1 cellular context compared by ENCODE assay signal in the genomic region with DNA sequence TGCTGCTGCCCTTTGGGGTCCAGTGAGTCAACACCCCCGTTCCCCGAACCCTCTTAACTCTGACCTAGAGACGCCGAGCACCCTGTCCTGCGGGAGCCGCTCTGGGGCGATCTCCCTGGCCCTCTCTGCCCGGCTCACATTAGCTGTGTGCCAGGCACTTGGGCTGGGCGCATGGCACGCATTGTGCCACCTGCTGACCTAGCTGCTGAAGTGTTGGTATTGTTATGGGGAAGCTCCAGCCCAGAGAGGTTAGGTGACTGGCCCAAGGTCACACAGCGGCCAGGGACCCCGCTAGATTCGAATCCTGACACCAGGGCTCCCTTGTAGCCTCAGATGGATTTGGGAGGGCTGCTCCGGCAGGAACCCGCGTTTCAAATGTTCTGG.
A peak's percentile ranks its signal among the peaks of the same experiment; 100 is the strongest.
TF ChIP-seq lines count a peak whose summit lies in the region.

No MANE protein-coding gene starts in this region.

TF ChIP-seq in HepG2, 621 proteins besides CTCF, POLR2A, EP300 and RAD21:
- TF ChIP-seq, protein P1, sequence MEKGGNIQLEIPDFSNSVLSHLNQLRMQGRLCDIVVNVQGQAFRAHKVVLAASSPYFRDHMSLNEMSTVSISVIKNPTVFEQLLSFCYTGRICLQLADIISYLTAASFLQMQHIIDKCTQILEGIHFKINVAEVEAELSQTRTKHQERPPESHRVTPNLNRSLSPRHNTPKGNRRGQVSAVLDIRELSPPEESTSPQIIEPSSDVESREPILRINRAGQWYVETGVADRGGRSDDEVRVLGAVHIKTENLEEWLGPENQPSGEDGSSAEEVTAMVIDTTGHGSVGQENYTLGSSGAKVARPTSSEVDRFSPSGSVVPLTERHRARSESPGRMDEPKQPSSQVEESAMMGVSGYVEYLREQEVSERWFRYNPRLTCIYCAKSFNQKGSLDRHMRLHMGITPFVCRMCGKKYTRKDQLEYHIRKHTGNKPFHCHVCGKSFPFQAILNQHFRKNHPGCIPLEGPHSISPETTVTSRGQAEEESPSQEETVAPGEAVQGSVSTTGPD (CRISPR knock-in tag; IDR thresholded peaks at IDR 0.05), result 0 out of 2 replicates have a peak, but pooled peaks have one; percentile 10
- TF ChIP-seq ZNF552 (CRISPR knock-in tag; IDR thresholded peaks at IDR 0.05; ENCODE audit: borderline replicate concordance) (no peak), ZNF317 (CRISPR knock-in tag; IDR thresholded peaks at IDR 0.05) (0 out of 2 replicates have a peak, but pooled peaks have one; percentile 13), KDM1A (CRISPR knock-in tag; IDR thresholded peaks at IDR 0.05) (peak; percentile 90; the same call in 1 of the 2 replicates), ZMYM3 (CRISPR knock-in tag; IDR thresholded peaks at IDR 0.05) (peak; percentile 97), ZBTB7B (CRISPR knock-in tag; IDR thresholded peaks at IDR 0.05) (0 out of 2 replicates have a peak, but pooled peaks have one; percentile 23), ZNF430 (CRISPR knock-in tag; IDR thresholded peaks at IDR 0.05) (no peak), HNRNPL (IDR thresholded peaks at IDR 0.05; ENCODE audit: low read depth, low read length) (peak; percentile 96), ZNF775 (CRISPR knock-in tag; IDR thresholded peaks at IDR 0.05; ENCODE audit: borderline replicate concordance) (no peak), ZFP36 (IDR thresholded peaks at IDR 0.05; ENCODE audit: borderline replicate concordance, low read depth, low read length, partially characterized antibody) (peak; percentile 79), ADNP (CRISPR knock-in tag; IDR thresholded peaks at IDR 0.05) (peak; percentile 70), ZC3H13 (CRISPR knock-in tag; IDR thresholded peaks at IDR 0.05) (0 out of 2 replicates have a peak, but pooled peaks have one; percentile 9), KLF6 (CRISPR knock-in tag; IDR thresholded peaks at IDR 0.05) (no peak), ZNF768 (CRISPR knock-in tag; IDR thresholded peaks at IDR 0.05) (peak; percentile 100)
- TF ChIP-seq, protein P2, sequence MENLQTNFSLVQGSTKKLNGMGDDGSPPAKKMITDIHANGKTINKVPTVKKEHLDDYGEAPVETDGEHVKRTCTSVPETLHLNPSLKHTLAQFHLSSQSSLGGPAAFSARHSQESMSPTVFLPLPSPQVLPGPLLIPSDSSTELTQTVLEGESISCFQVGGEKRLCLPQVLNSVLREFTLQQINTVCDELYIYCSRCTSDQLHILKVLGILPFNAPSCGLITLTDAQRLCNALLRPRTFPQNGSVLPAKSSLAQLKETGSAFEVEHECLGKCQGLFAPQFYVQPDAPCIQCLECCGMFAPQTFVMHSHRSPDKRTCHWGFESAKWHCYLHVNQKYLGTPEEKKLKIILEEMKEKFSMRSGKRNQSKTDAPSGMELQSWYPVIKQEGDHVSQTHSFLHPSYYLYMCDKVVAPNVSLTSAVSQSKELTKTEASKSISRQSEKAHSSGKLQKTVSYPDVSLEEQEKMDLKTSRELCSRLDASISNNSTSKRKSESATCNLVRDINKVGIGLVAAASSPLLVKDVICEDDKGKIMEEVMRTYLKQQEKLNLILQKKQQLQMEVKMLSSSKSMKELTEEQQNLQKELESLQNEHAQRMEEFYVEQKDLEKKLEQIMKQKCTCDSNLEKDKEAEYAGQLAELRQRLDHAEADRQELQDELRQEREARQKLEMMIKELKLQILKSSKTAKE (CRISPR knock-in tag; IDR thresholded peaks at IDR 0.05; ENCODE audit: borderline replicate concordance), result 0 out of 2 replicates have a peak, but pooled peaks have one; percentile 0
- TF ChIP-seq, protein P3, sequence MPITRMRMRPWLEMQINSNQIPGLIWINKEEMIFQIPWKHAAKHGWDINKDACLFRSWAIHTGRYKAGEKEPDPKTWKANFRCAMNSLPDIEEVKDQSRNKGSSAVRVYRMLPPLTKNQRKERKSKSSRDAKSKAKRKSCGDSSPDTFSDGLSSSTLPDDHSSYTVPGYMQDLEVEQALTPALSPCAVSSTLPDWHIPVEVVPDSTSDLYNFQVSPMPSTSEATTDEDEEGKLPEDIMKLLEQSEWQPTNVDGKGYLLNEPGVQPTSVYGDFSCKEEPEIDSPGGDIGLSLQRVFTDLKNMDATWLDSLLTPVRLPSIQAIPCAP (CRISPR knock-in tag; IDR thresholded peaks at IDR 0.05; ENCODE audit: low read depth), result no peak
- TF ChIP-seq, protein P4, sequence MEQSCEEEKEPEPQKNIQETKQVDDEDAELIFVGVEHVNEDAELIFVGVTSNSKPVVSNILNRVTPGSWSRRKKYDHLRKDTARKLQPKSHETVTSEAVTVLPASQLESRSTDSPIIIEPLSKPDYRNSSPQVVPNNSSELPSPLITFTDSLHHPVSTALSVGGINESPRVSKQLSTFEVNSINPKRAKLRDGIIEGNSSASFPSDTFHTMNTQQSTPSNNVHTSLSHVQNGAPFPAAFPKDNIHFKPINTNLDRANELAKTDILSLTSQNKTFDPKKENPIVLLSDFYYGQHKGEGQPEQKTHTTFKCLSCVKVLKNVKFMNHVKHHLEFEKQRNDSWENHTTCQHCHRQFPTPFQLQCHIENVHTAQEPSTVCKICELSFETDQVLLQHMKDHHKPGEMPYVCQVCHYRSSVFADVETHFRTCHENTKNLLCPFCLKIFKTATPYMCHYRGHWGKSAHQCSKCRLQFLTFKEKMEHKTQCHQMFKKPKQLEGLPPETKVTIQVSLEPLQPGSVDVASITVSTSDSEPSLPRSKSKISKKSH (CRISPR knock-in tag; IDR thresholded peaks at IDR 0.05; ENCODE audit: borderline replicate concordance), result no peak
- TF ChIP-seq, protein P5, sequence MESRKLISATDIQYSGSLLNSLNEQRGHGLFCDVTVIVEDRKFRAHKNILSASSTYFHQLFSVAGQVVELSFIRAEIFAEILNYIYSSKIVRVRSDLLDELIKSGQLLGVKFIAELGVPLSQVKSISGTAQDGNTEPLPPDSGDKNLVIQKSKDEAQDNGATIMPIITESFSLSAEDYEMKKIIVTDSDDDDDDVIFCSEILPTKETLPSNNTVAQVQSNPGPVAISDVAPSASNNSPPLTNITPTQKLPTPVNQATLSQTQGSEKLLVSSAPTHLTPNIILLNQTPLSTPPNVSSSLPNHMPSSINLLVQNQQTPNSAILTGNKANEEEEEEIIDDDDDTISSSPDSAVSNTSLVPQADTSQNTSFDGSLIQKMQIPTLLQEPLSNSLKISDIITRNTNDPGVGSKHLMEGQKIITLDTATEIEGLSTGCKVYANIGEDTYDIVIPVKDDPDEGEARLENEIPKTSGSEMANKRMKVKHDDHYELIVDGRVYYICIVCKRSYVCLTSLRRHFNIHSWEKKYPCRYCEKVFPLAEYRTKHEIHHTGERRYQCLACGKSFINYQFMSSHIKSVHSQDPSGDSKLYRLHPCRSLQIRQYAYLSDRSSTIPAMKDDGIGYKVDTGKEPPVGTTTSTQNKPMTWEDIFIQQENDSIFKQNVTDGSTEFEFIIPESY (CRISPR knock-in tag; IDR thresholded peaks at IDR 0.05), result peak; percentile 59; the same call in 1 of the 2 replicates
TF ChIP-seq in HepG2: peak in this region for 12.
